Comparison of ENCODE assay signal across 8 cellular contexts in the genomic region with DNA sequence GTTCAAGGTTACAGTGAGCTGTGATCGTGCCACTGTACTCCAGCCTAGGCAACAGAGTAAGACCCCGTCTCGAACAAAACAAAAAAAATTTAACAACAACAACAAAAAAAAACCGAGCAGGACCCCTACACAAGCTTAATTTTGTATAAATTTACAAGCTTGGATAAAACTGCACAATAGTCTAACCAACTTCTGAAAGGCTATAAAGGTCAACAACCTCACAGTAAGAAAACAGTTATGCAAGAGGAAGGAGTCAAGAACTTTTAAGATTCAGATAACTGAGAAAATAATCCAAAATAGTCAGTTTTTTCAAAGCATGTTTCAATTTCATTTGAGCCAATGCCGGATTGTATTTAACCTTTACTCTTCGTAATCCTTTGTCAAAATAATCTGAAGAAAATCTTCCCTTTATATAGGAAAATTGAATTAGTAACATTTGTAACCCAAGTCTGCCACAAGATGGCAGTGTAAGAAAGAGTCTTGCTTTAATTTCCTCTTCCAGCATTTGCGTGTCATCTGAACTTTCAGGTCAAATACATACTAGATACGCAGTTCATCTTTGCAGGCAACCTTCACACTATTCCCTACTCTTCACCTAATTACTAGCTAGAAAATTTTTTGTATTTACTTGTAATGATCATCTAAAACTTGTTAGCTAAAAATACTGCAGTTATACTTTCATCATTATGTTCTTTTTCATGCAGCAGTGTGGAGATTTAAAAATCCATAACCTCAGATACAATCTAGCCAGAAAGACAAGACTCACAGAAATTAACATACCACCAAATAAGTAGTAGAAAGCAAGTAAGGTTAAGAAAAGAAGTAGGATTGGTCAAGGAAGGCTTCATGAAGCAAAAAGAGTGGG. TPM values are rescaled to one million over a fixed set of nuclear protein-coding genes. Genes with fewer than 3 reads are reported as not detected.
DNase-seq lines count a peak whose midpoint lies in the region; ATAC-seq and TF ChIP-seq lines count a peak whose summit lies in the region.

No MANE protein-coding gene starts in this region.

- no peak overlapping the region for H3K14ac ChIP-seq in mesenchymal stem cell (ENCODE audit: low read length in 2 of 2)

- peak in 3 of 5 donors; percentile 6 to 67 (median 60) for DNase-seq in CD8-positive, alpha-beta memory T cell
- DNase-seq in NB4 (ENCODE audit: low read depth) = peak; percentile 76
- no peak for DNase-seq in SK-N-MC (ENCODE audit: low read depth, low spot score)
- DNase-seq in effector CD4-positive, alpha-beta T cell = peak; percentile 31
- DNase-seq in mesenchymal stem cell = peak; percentile 81
- no peak for DNase-seq in NK-92 (lab: John Stamatoyannopoulos, UW; ENCODE audit: unreplicated experiment)

- H3K27me3 ChIP-seq in CD8-positive, alpha-beta memory T cell (ENCODE audit: insufficient read depth, low read length, poor library complexity, severe bottlenecking) = no peaks in the 10 kb centered on the region
- no peaks in the 10 kb centered on the region for H3K27me3 ChIP-seq in mesenchymal stem cell (ENCODE audit: control insufficient read depth in 1 of 2, insufficient read depth in 1 of 2, low read length in 2 of 2)

- TF ChIP-seq CTCF in NB4 (IDR thresholded peaks at IDR 0.05; ENCODE audit: low read depth, low read length) = peak; percentile 36

- H2AK5ac ChIP-seq in mesenchymal stem cell (ENCODE audit: low read length, severe bottlenecking) = no peak overlapping the region

- no peak overlapping the region for H4K8ac ChIP-seq in mesenchymal stem cell (ENCODE audit: low read length)

- H3K36me3 Mint-ChIP-seq in CD8-positive, alpha-beta memory T cell = peaks cover 0 to 32% (median 4%) of the 10 kb centered on the region in 3 donors

- POLR2A ChIA-PET in CD8-positive, alpha-beta memory T cell (lab: Charles Lee) = interaction anchor here (1.6 kb wide), 1 partner anchor 16 kb away, joined by 9 read pairs; the partner anchor contains the start of gene PARP2

- H3K9ac ChIP-seq in SK-N-MC (ENCODE audit: insufficient read length) = peak overlapping the region; percentile 21
- peak overlapping the region; percentile 80 for H3K9ac ChIP-seq in mesenchymal stem cell (ENCODE audit: low read length)

- no peaks in the 10 kb centered on the region for H3K9me3 Mint-ChIP-seq in CD8-positive, alpha-beta memory T cell

- no peak overlapping the region for H2AFZ ChIP-seq in mesenchymal stem cell (ENCODE audit: low read depth, low read length)

- no peak for TF ChIP-seq POLR2A in NB4 (IDR thresholded peaks at IDR 0.05; ENCODE audit: extremely low read depth, insufficient read length)

- H2BK120ac ChIP-seq in mesenchymal stem cell (ENCODE audit: low read depth, low read length) = no peak overlapping the region

- ATAC-seq in GM19023 (IDR thresholded peaks at IDR 0.05; ENCODE audit: unreplicated experiment) = peak; percentile 55
- ATAC-seq in GM19467 (IDR thresholded peaks at IDR 0.05; ENCODE audit: unreplicated experiment) = no peak

- WGBS in mesenchymal stem cell = 65% methylated on average over 3 of the region's 8 CpGs

- H3K4me2 ChIP-seq in mesenchymal stem cell (ENCODE audit: low read length, poor library complexity, severe bottlenecking) = no peak overlapping the region

- no peak overlapping the region for H3K23ac ChIP-seq in mesenchymal stem cell (ENCODE audit: low read length in 2 of 2)

- no peak overlapping the region for H2BK5ac ChIP-seq in mesenchymal stem cell (ENCODE audit: low read depth, low read length, poor library complexity, severe bottlenecking)

- H3K4ac ChIP-seq in mesenchymal stem cell (ENCODE audit: low read depth in 1 of 2, low read length in 2 of 2) = no peak overlapping the region

- H3K4me3 Mint-ChIP-seq in CD8-positive, alpha-beta memory T cell = peak overlapping the region in 2 of 7 donors; percentile 26 to 33

- H2BK15ac ChIP-seq in mesenchymal stem cell (ENCODE audit: low read depth, poor library complexity, severe bottlenecking) = no peak overlapping the region

- peaks cover under 1% of the 10 kb centered on the region for H3K4me1 ChIP-seq in CD8-positive, alpha-beta memory T cell (ENCODE audit: insufficient read depth, low read length)
- no peaks in the 10 kb centered on the region for H3K4me1 ChIP-seq in mesenchymal stem cell (ENCODE audit: control insufficient read depth, insufficient read depth, low read depth, low read length)

- no peak overlapping the region for H3K18ac ChIP-seq in mesenchymal stem cell (ENCODE audit: low read depth in 1 of 2, low read length in 2 of 2)

- peaks cover 5% of the 10 kb centered on the region for H3K79me1 ChIP-seq in mesenchymal stem cell (replicated peaks; ENCODE audit: low read length, poor library complexity, severe bottlenecking)

- H3K4me3 ChIP-seq in CD8-positive, alpha-beta memory T cell (ENCODE audit: low read length) = no peak overlapping the region
- H3K4me3 ChIP-seq in NB4 (ENCODE audit: low read depth, low read length) (peak overlapping the region; percentile 10), SK-N-MC (peak overlapping the region; percentile 1; the same call in 1 of the 2 replicates), mesenchymal stem cell (ENCODE audit: insufficient read depth in 1 of 2, low read depth in 1 of 2, low read length in 2 of 2) (peak overlapping the region in 1 of 2 experiments; percentile 30)

- H3K9me3 ChIP-seq in CD8-positive, alpha-beta memory T cell (ENCODE audit: low read length) = no peaks in the 10 kb centered on the region
- H3K9me3 ChIP-seq in SK-N-MC (ENCODE audit: low read depth, low read length) (no peaks in the 10 kb centered on the region), mesenchymal stem cell (ENCODE audit: control insufficient read depth, low read length) (no peaks in the 10 kb centered on the region)

- no peak overlapping the region for H2BK12ac ChIP-seq in mesenchymal stem cell (ENCODE audit: low read length in 2 of 2)

- peak overlapping the region; percentile 16 to 92 (median 78) for H3K27ac Mint-ChIP-seq in CD8-positive, alpha-beta memory T cell

- no peak overlapping the region for H3K27ac ChIP-seq in CD8-positive, alpha-beta memory T cell (ENCODE audit: low read depth, low read length)
- peak overlapping the region; percentile 80 for H3K27ac ChIP-seq in SK-N-MC
- H3K27ac ChIP-seq in mesenchymal stem cell (ENCODE audit: low read length, poor library complexity, severe bottlenecking) = no peak overlapping the region

- H3K4me1 Mint-ChIP-seq in CD8-positive, alpha-beta memory T cell = peaks cover 22 to 39% (median 27%) of the 10 kb centered on the region in 3 donors

- CTCF ChIA-PET in CD8-positive, alpha-beta memory T cell (lab: Charles Lee) = interaction anchor here (0.7 to 11.0 kb wide), 31 partner anchors 9 to 369 kb away, joined by 3 to 144 read pairs (median 4); partner anchors contain the start of genes PARP2 and PIP4P1

- no peaks in the 10 kb centered on the region for H3K36me3 ChIP-seq in CD8-positive, alpha-beta memory T cell (ENCODE audit: insufficient read depth, low read length)
- H3K36me3 ChIP-seq in SK-N-MC (ENCODE audit: insufficient read depth, low read length) (peaks cover 77% of the 10 kb centered on the region), mesenchymal stem cell (ENCODE audit: control insufficient read depth in 1 of 2, insufficient read depth in 2 of 2, low read depth in 1 of 2, low read length in 2 of 2) (peaks cover 6 to 41% of the 10 kb centered on the region in 2 experiments)

- no peak overlapping the region for H4K91ac ChIP-seq in mesenchymal stem cell (ENCODE audit: low read length)

- no peaks in the 10 kb centered on the region for H3K27me3 Mint-ChIP-seq in CD8-positive, alpha-beta memory T cell

RNA-seq across cellular contexts. Expression of gene CCNB1IP1, which starts 5.8 kb away (rescaled TPM):
- 10 to 100 TPM; 43.6 to 50.5 TPM for total RNA-seq in CD8-positive, alpha-beta memory T cell
- 16.8 TPM for polyA plus RNA-seq in CD8-positive, alpha-beta memory T cell
- 46.1 TPM for polyA plus RNA-seq in mesenchymal stem cell (2013, experiment 1 of 2)
- 49.5 TPM for polyA plus RNA-seq in mesenchymal stem cell (2013, experiment 2 of 2)

RNA-seq across cellular contexts. Expression of gene PARP2, which starts 16.2 kb away (rescaled TPM):
- total RNA-seq in CD8-positive, alpha-beta memory T cell = 10 to 100 TPM; 35.0 to 41.3 TPM
- 13.6 TPM for polyA plus RNA-seq in CD8-positive, alpha-beta memory T cell
- 12.1 TPM for polyA plus RNA-seq in mesenchymal stem cell (2013, experiment 1 of 2)
- 12.4 TPM for polyA plus RNA-seq in mesenchymal stem cell (2013, experiment 2 of 2)

RNA-seq across cellular contexts. Expression of gene TTC5, which starts 21.5 kb away (rescaled TPM):
- 10 to 100 TPM; 33.2 to 35.0 TPM for total RNA-seq in CD8-positive, alpha-beta memory T cell
- polyA plus RNA-seq in CD8-positive, alpha-beta memory T cell = 21.5 TPM
- 8.6 TPM for polyA plus RNA-seq in mesenchymal stem cell (2013, experiment 1 of 2)
- polyA plus RNA-seq in mesenchymal stem cell (2013, experiment 2 of 2) = 8.6 TPM

Comparison
In these comparisons a context has a peak if more than half of its experiments do, and no peak if none do; other contexts are left out.
1. DNase-seq: peak in CD8-positive, alpha-beta memory T cell (3 of 5), NB4 (single experiment), effector CD4-positive, alpha-beta T cell (single experiment) and mesenchymal stem cell (single experiment); none in SK-N-MC (single experiment) and NK-92 (single experiment).